In genomic region chr16:30977502-30977901, GRCh38 we compare ENCODE assay signal across 7 cellular contexts. TPM values are rescaled to one million over a fixed set of nuclear protein-coding genes. Genes with fewer than 3 reads are reported as not detected.
A peak's percentile ranks its signal among the peaks of the same experiment; 100 is the strongest.
DNase-seq lines count a peak whose midpoint lies in the region; ATAC-seq and TF ChIP-seq lines count a peak whose summit lies in the region.
"Had no signal": no experiment of that assay in that cellular context is flagged by ENCODE, and none has a peak within 500 bp of the region (broad histone marks: within the 10 kb centered on the region; RNA-seq: fewer than 3 reads in every experiment).

No MANE protein-coding gene starts in this region.

- intact Hi-C loops in activated CD4-positive, alpha-beta T cell treated with anti-CD3 and anti-CD28 coated beads for 36 hours (cut with DNase I, micrococcal nuclease): no loop called here

- H3K36me3 Mint-ChIP-seq in activated CD4-positive, alpha-beta T cell treated with anti-CD3 and anti-CD28 coated beads for 36 hours (ENCODE audit: low read depth): peaks cover 37% of the 10 kb centered on the region
- H3K36me3 Mint-ChIP-seq in progenitor cell of endocrine pancreas (ENCODE audit: insufficient read depth): peaks cover 28% of the 10 kb centered on the region
- H3K36me3 Mint-ChIP-seq in T-helper 2 cell treated with Interferon-gamma antibody and Interleukin-4, amounts not matched to agents 5 μg/mL and 100 μg/mL, for 36 hours (ENCODE audit: low read depth): peaks cover 48% of the 10 kb centered on the region

- POLR2A ChIA-PET in activated CD4-positive, alpha-beta T cell treated with anti-CD3 and anti-CD28 coated beads for 36 hours (lab: Charles Lee): no interaction called here

- H3K4me3 Mint-ChIP-seq in activated CD4-positive, alpha-beta T cell treated with anti-CD3 and anti-CD28 coated beads for 36 hours: no peak overlapping the region
- H3K4me3 Mint-ChIP-seq in progenitor cell of endocrine pancreas (ENCODE audit: low read depth): no peak overlapping the region
- H3K4me3 Mint-ChIP-seq in T-helper 2 cell treated with Interferon-gamma antibody and Interleukin-4, amounts not matched to agents 5 μg/mL and 100 μg/mL, for 36 hours: no peak overlapping the region

- peak; percentile 59 for ATAC-seq in activated CD4-positive, alpha-beta T cell treated with anti-CD3 and anti-CD28 coated beads for 36 hours
- no peak for ATAC-seq in GM19351 (IDR thresholded peaks at IDR 0.05; ENCODE audit: unreplicated experiment)

- CTCF ChIA-PET in activated CD4-positive, alpha-beta T cell treated with anti-CD3 and anti-CD28 coated beads for 36 hours (lab: Charles Lee): interaction anchor here (0.7 to 0.9 kb wide), 2 partner anchors 17 to 36 kb away, joined by 3 read pairs; no protein-coding TSS in a partner anchor

- no peak overlapping the region for H3K27ac Mint-ChIP-seq in activated CD4-positive, alpha-beta T cell treated with anti-CD3 and anti-CD28 coated beads for 36 hours
- H3K27ac Mint-ChIP-seq in progenitor cell of endocrine pancreas: peak overlapping the region; percentile 29
- no peak overlapping the region for H3K27ac Mint-ChIP-seq in T-helper 2 cell treated with Interferon-gamma antibody and Interleukin-4, amounts not matched to agents 5 μg/mL and 100 μg/mL, for 36 hours

- no peaks in the 10 kb centered on the region for H3K9me3 Mint-ChIP-seq in activated CD4-positive, alpha-beta T cell treated with anti-CD3 and anti-CD28 coated beads for 36 hours (ENCODE audit: low read depth)
- H3K9me3 Mint-ChIP-seq in progenitor cell of endocrine pancreas (ENCODE audit: low read depth): no peaks in the 10 kb centered on the region
- no peaks in the 10 kb centered on the region for H3K9me3 Mint-ChIP-seq in T-helper 2 cell treated with Interferon-gamma antibody and Interleukin-4, amounts not matched to agents 5 μg/mL and 100 μg/mL, for 36 hours

- no peaks in the 10 kb centered on the region for H3K4me1 Mint-ChIP-seq in activated CD4-positive, alpha-beta T cell treated with anti-CD3 and anti-CD28 coated beads for 36 hours
- H3K4me1 Mint-ChIP-seq in progenitor cell of endocrine pancreas (ENCODE audit: low read depth): no peaks in the 10 kb centered on the region
- H3K4me1 Mint-ChIP-seq in T-helper 2 cell treated with Interferon-gamma antibody and Interleukin-4, amounts not matched to agents 5 μg/mL and 100 μg/mL, for 36 hours (ENCODE audit: low read depth): peaks cover 5% of the 10 kb centered on the region

- peak; percentile 62 for DNase-seq in activated CD4-positive, alpha-beta T cell treated with anti-CD3 and anti-CD28 coated beads for 36 hours
- DNase-seq in activated CD4-positive, alpha-beta T cell treated with anti-CD3 and anti-CD28 coated beads for 1 hour: no peak
- peak; percentile 26 to 38 for DNase-seq in activated CD4-positive, alpha-beta T cell treated with anti-CD3 and anti-CD28 coated beads, Interleukin-2, amount 50 U/mL, for 48 hours
- DNase-seq in progenitor cell of endocrine pancreas (ENCODE audit: low spot score, unreplicated experiment): no peak
- no peak for DNase-seq in T-helper 2 cell treated with Interferon-gamma antibody and Interleukin-4, amounts not matched to agents 5 μg/mL and 100 μg/mL, for 36 hours (ENCODE audit: low spot score)
- DNase-seq: NCI-H1105 treated with DMSO at 0.1 percent for 48 hours had no signal

- peak; percentile 28 for TF ChIP-seq CTCF in progenitor cell of endocrine pancreas (IDR thresholded peaks at IDR 0.05; ENCODE audit: unreplicated experiment)

- no peaks in the 10 kb centered on the region for H3K27me3 Mint-ChIP-seq in activated CD4-positive, alpha-beta T cell treated with anti-CD3 and anti-CD28 coated beads for 36 hours
- H3K27me3 Mint-ChIP-seq in progenitor cell of endocrine pancreas: no peaks in the 10 kb centered on the region
- no peaks in the 10 kb centered on the region for H3K27me3 Mint-ChIP-seq in T-helper 2 cell treated with Interferon-gamma antibody and Interleukin-4, amounts not matched to agents 5 μg/mL and 100 μg/mL, for 36 hours (ENCODE audit: low read depth)

RNA-seq across cellular contexts. Expression of gene HSD3B7, which starts 7.5 kb away (rescaled TPM):
- 1 to 10 TPM; 1.6 to 2.2 TPM for total RNA-seq in activated CD4-positive, alpha-beta T cell treated with anti-CD3 and anti-CD28 coated beads for 36 hours
- total RNA-seq in progenitor cell of endocrine pancreas: 4.6 and 5.5 TPM in 2 replicates

RNA-seq across cellular contexts. Expression of gene SETD1A, which starts 19.9 kb away (rescaled TPM):
- 10 to 100 TPM; 18.5 to 21.7 TPM for total RNA-seq in activated CD4-positive, alpha-beta T cell treated with anti-CD3 and anti-CD28 coated beads for 36 hours
- 25.4 and 27.7 TPM in 2 replicates for total RNA-seq in progenitor cell of endocrine pancreas

RNA-seq across cellular contexts. Expression of gene ORAI3, which starts 28.6 kb away (rescaled TPM):
- total RNA-seq in activated CD4-positive, alpha-beta T cell treated with anti-CD3 and anti-CD28 coated beads for 36 hours: 1 to 10 TPM; 6.9 to 7.9 TPM
- total RNA-seq in progenitor cell of endocrine pancreas: 19.1 and 19.5 TPM in 2 replicates

RNA-seq across cellular contexts. Expression of gene STX1B, which starts 32.9 kb away (rescaled TPM):
- total RNA-seq in activated CD4-positive, alpha-beta T cell treated with anti-CD3 and anti-CD28 coated beads for 36 hours: 1 to 10 TPM; 1.3 to 1.5 TPM
- 1.0 and 1.6 TPM in 2 replicates for total RNA-seq in progenitor cell of endocrine pancreas

RNA-seq across cellular contexts. Expression of gene FBXL19, which starts 54.1 kb away (rescaled TPM):
- total RNA-seq in activated CD4-positive, alpha-beta T cell treated with anti-CD3 and anti-CD28 coated beads for 36 hours: 10 to 100 TPM; 23.7 to 31.4 TPM
- 65.6 and 66.8 TPM in 2 replicates for total RNA-seq in progenitor cell of endocrine pancreas

Comparison
In these comparisons a context has a peak if more than half of its experiments do, and no peak if none do; other contexts are left out.
1. DNase-seq: peak in activated CD4-positive, alpha-beta T cell treated with anti-CD3 and anti-CD28 coated beads for 36 hours (single experiment) and activated CD4-positive, alpha-beta T cell treated with anti-CD3 and anti-CD28 coated beads, Interleukin-2, amount 50 U/mL, for 48 hours (2 of 2); none in activated CD4-positive, alpha-beta T cell treated with anti-CD3 and anti-CD28 coated beads for 1 hour (single experiment), progenitor cell of endocrine pancreas (single experiment) and T-helper 2 cell treated with Interferon-gamma antibody and Interleukin-4, amounts not matched to agents 5 μg/mL and 100 μg/mL, for 36 hours (single experiment).